ENCODE assay signal across 1 cellular context in the genomic region with DNA sequence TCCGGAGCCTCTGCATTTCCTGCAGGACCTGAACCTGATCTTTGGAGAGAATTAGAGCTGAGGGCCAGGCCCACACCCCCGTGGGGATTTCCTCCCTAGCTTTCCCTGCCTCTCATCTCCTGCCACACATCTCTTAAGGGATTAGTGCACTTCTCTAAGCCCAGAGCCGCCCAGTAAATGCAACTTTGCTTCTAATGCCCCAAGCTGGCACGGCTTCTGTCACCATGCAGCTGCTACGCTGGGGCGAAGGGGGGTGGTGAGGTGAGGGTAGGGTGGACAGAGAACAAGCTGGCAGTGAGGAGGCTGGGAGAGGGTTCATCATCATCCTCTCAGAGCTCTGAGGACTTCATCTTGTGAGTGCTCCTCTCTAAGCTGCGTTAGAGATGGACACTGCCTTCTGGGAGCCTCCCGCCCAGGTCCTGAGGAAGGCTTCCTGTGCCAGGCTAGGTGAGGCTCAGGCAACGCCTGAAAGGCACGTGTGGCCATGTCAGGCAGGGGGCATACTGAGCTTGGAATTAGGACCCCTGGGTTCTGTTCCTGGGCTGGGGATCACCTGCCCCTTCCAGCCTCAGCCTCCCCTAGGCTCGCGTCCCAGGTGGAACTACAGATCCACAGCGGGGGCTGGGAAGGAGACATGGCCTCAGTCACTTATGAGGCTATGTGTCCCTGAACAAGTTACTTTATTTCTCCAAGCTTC.
TF ChIP-seq lines count a peak whose summit lies in the region.

No MANE protein-coding gene starts in this region.

TF ChIP-seq in SK-N-SH treated with all-trans-retinoic acid at 6 μM for 48 hours, 23 proteins besides CTCF, POLR2A, EP300 and RAD21 (continued from another document):
- TF ChIP-seq PATZ1 (CRISPR knock-in tag; IDR thresholded peaks at IDR 0.05; ENCODE audit: borderline replicate concordance) (no peak), OSR1 (CRISPR knock-in tag; IDR thresholded peaks at IDR 0.05) (no peak), GLIS3 (CRISPR knock-in tag; IDR thresholded peaks at IDR 0.05) (no peak), ZFP30 (CRISPR knock-in tag; IDR thresholded peaks at IDR 0.05) (no peak), POU6F1 (CRISPR knock-in tag; IDR thresholded peaks at IDR 0.05; ENCODE audit: borderline replicate concordance, low read depth) (no peak), CSDC2 (CRISPR knock-in tag; IDR thresholded peaks at IDR 0.05) (no peak), ZNF565 (CRISPR knock-in tag; conservative IDR thresholded peaks at IDR 0.05; ENCODE audit: low read depth) (no peak), BACH2 (CRISPR knock-in tag; IDR thresholded peaks at IDR 0.05; ENCODE audit: borderline replicate concordance) (no peak), SNAI2 (CRISPR knock-in tag; IDR thresholded peaks at IDR 0.05) (no peak), ZNF8 (CRISPR knock-in tag; IDR thresholded peaks at IDR 0.05) (no peak), ZNF70 (CRISPR knock-in tag; IDR thresholded peaks at IDR 0.05) (no peak), TOX (CRISPR knock-in tag; IDR thresholded peaks at IDR 0.05; ENCODE audit: borderline replicate concordance) (no peak), ZC3H10 (CRISPR knock-in tag; IDR thresholded peaks at IDR 0.05) (no peak), PPARA (CRISPR knock-in tag; IDR thresholded peaks at IDR 0.05; ENCODE audit: borderline replicate concordance) (no peak)
- TF ChIP-seq, protein P1, sequence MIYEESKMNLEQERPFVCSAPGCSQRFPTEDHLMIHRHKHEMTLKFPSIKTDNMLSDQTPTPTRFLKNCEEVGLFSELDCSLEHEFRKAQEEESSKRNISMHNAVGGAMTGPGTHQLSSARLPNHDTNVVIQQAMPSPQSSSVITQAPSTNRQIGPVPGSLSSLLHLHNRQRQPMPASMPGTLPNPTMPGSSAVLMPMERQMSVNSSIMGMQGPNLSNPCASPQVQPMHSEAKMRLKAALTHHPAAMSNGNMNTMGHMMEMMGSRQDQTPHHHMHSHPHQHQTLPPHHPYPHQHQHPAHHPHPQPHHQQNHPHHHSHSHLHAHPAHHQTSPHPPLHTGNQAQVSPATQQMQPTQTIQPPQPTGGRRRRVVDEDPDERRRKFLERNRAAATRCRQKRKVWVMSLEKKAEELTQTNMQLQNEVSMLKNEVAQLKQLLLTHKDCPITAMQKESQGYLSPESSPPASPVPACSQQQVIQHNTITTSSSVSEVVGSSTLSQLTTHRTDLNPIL (CRISPR knock-in tag; IDR thresholded peaks at IDR 0.05; ENCODE audit: low read depth): no peak
- TF ChIP-seq, protein P2, sequence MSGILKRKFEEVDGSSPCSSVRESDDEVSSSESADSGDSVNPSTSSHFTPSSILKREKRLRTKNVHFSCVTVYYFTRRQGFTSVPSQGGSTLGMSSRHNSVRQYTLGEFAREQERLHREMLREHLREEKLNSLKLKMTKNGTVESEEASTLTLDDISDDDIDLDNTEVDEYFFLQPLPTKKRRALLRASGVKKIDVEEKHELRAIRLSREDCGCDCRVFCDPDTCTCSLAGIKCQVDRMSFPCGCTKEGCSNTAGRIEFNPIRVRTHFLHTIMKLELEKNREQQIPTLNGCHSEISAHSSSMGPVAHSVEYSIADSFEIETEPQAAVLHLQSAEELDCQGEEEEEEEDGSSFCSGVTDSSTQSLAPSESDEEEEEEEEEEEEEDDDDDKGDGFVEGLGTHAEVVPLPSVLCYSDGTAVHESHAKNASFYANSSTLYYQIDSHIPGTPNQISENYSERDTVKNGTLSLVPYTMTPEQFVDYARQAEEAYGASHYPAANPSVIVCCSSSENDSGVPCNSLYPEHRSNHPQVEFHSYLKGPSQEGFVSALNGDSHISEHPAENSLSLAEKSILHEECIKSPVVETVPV (CRISPR knock-in tag; IDR thresholded peaks at IDR 0.05): no peak
TF ChIP-seq in SK-N-SH treated with all-trans-retinoic acid at 6 μM for 48 hours: peak in this region for 0.
